8 cellular contexts compared by ENCODE assay signal in the genomic region with DNA sequence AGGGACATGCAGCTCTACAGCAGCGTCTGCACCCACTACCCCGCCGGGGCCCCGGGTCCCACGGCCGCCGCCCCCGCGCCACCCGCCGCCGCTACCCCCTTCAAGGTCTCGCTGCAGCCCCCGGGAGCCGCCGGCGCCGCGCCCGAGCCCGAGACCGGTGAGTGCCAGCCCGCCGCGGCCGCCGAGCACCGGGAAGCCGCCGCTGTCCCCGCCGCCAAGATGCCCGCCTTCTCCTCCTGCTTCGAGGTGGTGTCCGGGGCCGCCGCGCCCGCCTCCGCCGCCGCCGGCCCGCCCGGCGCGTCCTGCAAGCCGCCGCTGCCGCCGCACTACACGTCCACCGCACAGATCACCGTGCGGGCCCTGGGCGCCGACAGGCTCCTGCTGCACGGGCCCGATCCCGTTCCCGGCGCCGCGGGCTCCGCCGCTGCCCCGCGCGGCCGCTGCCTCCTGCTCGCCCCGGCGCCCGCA. TPM values are rescaled to one million over a fixed set of nuclear protein-coding genes. Genes with fewer than 3 reads are reported as not detected.
A peak's percentile ranks its signal among the peaks of the same experiment; 100 is the strongest.
DNase-seq lines count a peak whose midpoint lies in the region; ATAC-seq and TF ChIP-seq lines count a peak whose summit lies in the region.

No MANE protein-coding gene starts in this region.

- no peaks in the 10 kb centered on the region for H3K9me3 ChIP-seq in SK-N-MC (ENCODE audit: low read depth, low read length)
- no peaks in the 10 kb centered on the region for H3K9me3 ChIP-seq in ovary

- peak overlapping the region; percentile 91 for H3K4me3 Mint-ChIP-seq in activated naive CD4-positive, alpha-beta T cell treated with anti-CD3 and anti-CD28 coated beads, Interleukin-2, amount 10 ng/mL, durations not matched to agents 7 days and 5 days

- H3K27me3 ChIP-seq in ovary: no peaks in the 10 kb centered on the region

- peaks cover 31% of the 10 kb centered on the region for H3K36me3 Mint-ChIP-seq in activated naive CD4-positive, alpha-beta T cell treated with anti-CD3 and anti-CD28 coated beads, Interleukin-2, amount 10 ng/mL, durations not matched to agents 7 days and 5 days

- H3K27me3 Mint-ChIP-seq in activated naive CD4-positive, alpha-beta T cell treated with anti-CD3 and anti-CD28 coated beads, Interleukin-2, amount 10 ng/mL, durations not matched to agents 7 days and 5 days: peaks cover 13% of the 10 kb centered on the region

- peaks cover 6% of the 10 kb centered on the region for H3K4me1 ChIP-seq in ovary (ENCODE audit: insufficient read depth)

- intact Hi-C loops in ovary (cut with DNase I): loop anchor here in 1 of 4 donors (10.0 kb wide), 1 partner anchor 95 kb away; a partner anchor contains a TSS

- peak overlapping the region; percentile 82 for H3K27ac Mint-ChIP-seq in activated naive CD4-positive, alpha-beta T cell treated with anti-CD3 and anti-CD28 coated beads, Interleukin-2, amount 10 ng/mL, durations not matched to agents 7 days and 5 days

- ATAC-seq in HG02798 (IDR thresholded peaks at IDR 0.05; ENCODE audit: poor library complexity, unreplicated experiment): peak; percentile 6

- peaks cover 36% of the 10 kb centered on the region for H3K4me1 Mint-ChIP-seq in activated naive CD4-positive, alpha-beta T cell treated with anti-CD3 and anti-CD28 coated beads, Interleukin-2, amount 10 ng/mL, durations not matched to agents 7 days and 5 days

- DNase-seq in activated naive CD4-positive, alpha-beta T cell treated with anti-CD3 and anti-CD28 coated beads, Interleukin-2, amount 10 ng/mL, durations not matched to agents 7 days and 5 days: no peak
- no peak for DNase-seq in activated naive CD4-positive, alpha-beta T cell treated with Interleukin-2 at 50 U/mL for 16 hours
- DNase-seq in SK-N-MC (ENCODE audit: low read depth, low spot score) (no peak), epithelial cell of esophagus (ENCODE audit: low read depth) (peak; percentile 30), ovary (no peak), retina (no peak)
- no peak for DNase-seq in activated CD8-positive, alpha-beta memory T cell treated with anti-CD3 and anti-CD28 coated beads, Interleukin-2, amount 50 U/mL, for 48 hours

- H3K9ac ChIP-seq in SK-N-MC (ENCODE audit: insufficient read length): peak overlapping the region; percentile 73

- TF ChIP-seq EP300 in ovary (IDR thresholded peaks at IDR 0.05): no peak

- TF ChIP-seq CTCF in epithelial cell of esophagus (IDR thresholded peaks at IDR 0.05; ENCODE audit: insufficient read depth, low read depth, low read length, missing control alignments): no peak
- no peak for TF ChIP-seq CTCF in ovary (IDR thresholded peaks at IDR 0.05)

- TF ChIP-seq POLR2A in ovary (IDR thresholded peaks at IDR 0.05): no peak

- no peaks in the 10 kb centered on the region for H3K9me3 Mint-ChIP-seq in activated naive CD4-positive, alpha-beta T cell treated with anti-CD3 and anti-CD28 coated beads, Interleukin-2, amount 10 ng/mL, durations not matched to agents 7 days and 5 days

- WGBS in ovary, 3 donors: 0 to 1% methylated on average over 45 to 74 of the region's 74 CpGs; no CpG with 5 or more reads in 1 of the 3 donors

- no peaks in the 10 kb centered on the region for H3K36me3 ChIP-seq in SK-N-MC (ENCODE audit: insufficient read depth, low read length)
- no peaks in the 10 kb centered on the region for H3K36me3 ChIP-seq in ovary

- CTCF ChIA-PET in activated naive CD4-positive, alpha-beta T cell treated with anti-CD3 and anti-CD28 coated beads, Interleukin-2, amount 10 ng/mL, durations not matched to agents 7 days and 5 days (lab: Charles Lee): no interaction called here

- H3K27ac ChIP-seq in SK-N-MC (no peak overlapping the region), ovary (peak overlapping the region; percentile 89 to 94)

- peak overlapping the region; percentile 83 for H3K4me3 ChIP-seq in SK-N-MC
- peak overlapping the region; percentile 79 for H3K4me3 ChIP-seq in epithelial cell of esophagus (ENCODE audit: low read length)
- peak overlapping the region; percentile 60 for H3K4me3 ChIP-seq in ovary

RNA-seq across cellular contexts. Expression of a gene that starts 0.6 kb away (rescaled TPM):
- total RNA-seq in ovary: 10 to 100 TPM; 13.3 to 23.9 (median 19.9) TPM
- 10 to 100 TPM; 14.5 to 16.3 TPM for polyA plus RNA-seq in ovary
